ENCODE assay signal across 13 cellular contexts in genomic region chr10:119526606-119527592, GRCh38. TPM values are rescaled to one million over a fixed set of nuclear protein-coding genes. Genes with fewer than 3 reads are reported as not detected.
DNase-seq lines count a peak whose midpoint lies in the region; ATAC-seq and TF ChIP-seq lines count a peak whose summit lies in the region.
"Had no signal": no experiment of that assay in that cellular context is flagged by ENCODE, and none has a peak within 500 bp of the region (broad histone marks: within the 10 kb centered on the region; RNA-seq: fewer than 3 reads in every experiment).

No MANE protein-coding gene starts in this region.

- peak overlapping the region in 1 of 3 donors; percentile 34 for H3K4me3 Mint-ChIP-seq in T-cell
- H3K4me3 Mint-ChIP-seq: effector memory CD8-positive, alpha-beta T cell; IgD-negative memory B cell had no signal

- in situ Hi-C loops in G401 (cut with HindIII; ENCODE audit: low sequenced_read_pairs), result no loop called here

- TF ChIP-seq POLR2A in adrenal gland (IDR thresholded peaks at IDR 0.05) (no peak), stomach (IDR thresholded peaks at IDR 0.05) (no peak)

- TF ChIP-seq CTCF in AG04450 (IDR thresholded peaks at IDR 0.05; ENCODE audit: low read depth, low read length) (peak; percentile 17; the same call in 1 of the 2 replicates), fibroblast of villous mesenchyme (IDR thresholded peaks at IDR 0.05; ENCODE audit: insufficient read depth, low read depth, low read length) (peak; percentile 12), adrenal gland (IDR thresholded peaks at IDR 0.05) (peak in 1 of 6 experiments; percentile 9), stomach (IDR thresholded peaks at IDR 0.05) (peak in 1 of 7 experiments; percentile 12)

- DNase-seq in AG04450 (ENCODE audit: low read depth, low spot score), result no peak
- peak; percentile 30 for DNase-seq in G401 (ENCODE audit: low spot score)
- DNase-seq in T-cell, result peak in 1 of 34 experiments; percentile 39
- DNase-seq in fibroblast of villous mesenchyme (ENCODE audit: low read depth), result no peak
- DNase-seq in adrenal gland, result no peak
- no peak for DNase-seq in islet precursor cell
- no peak for DNase-seq in stomach
- no peak for DNase-seq in AML-193 (lab: John Stamatoyannopoulos, UW)
- DNase-seq: DMS79 treated with DMSO at 0.1 percent for 48 hours; effector memory CD8-positive, alpha-beta T cell; NCI-H2107; right cardiac atrium had no signal

- H3K36me3 Mint-ChIP-seq in T-cell, result peaks cover 46% of the 10 kb centered on the region

- CTCF ChIA-PET in AG04450 (lab: Charles Lee) (interaction anchor here (1.1 to 2.9 kb wide), 2 partner anchors 16 to 328 kb away, joined by 7 to 17 read pairs; partner anchors contain the start of gene RGS10), T-cell (lab: Charles Lee) (interaction anchor here (1.0 to 1.2 kb wide), 2 partner anchors 14 to 17 kb away, joined by 3 read pairs; no protein-coding TSS in a partner anchor)

- H3K27me3 Mint-ChIP-seq in T-cell, result no peaks in the 10 kb centered on the region
- H3K27me3 Mint-ChIP-seq: effector memory CD8-positive, alpha-beta T cell; IgD-negative memory B cell had no signal

- peak in 1 of 4 experiments; percentile 75 for ATAC-seq in T-cell (replicated peaks in 1 of 4)
- ATAC-seq: effector memory CD8-positive, alpha-beta T cell; right cardiac atrium had no signal

- peaks cover 56 to 64% (median 58%) of the 10 kb centered on the region in 3 donors for H3K4me1 Mint-ChIP-seq in T-cell
- H3K4me1 Mint-ChIP-seq: IgD-negative memory B cell had no signal

- peak overlapping the region; percentile 66 for H3K27ac ChIP-seq in AG04450 (ENCODE audit: low read depth, low read length)
- no peak overlapping the region for H3K27ac ChIP-seq in adrenal gland
- no peak overlapping the region for H3K27ac ChIP-seq in stomach

- H3K9me3 ChIP-seq in AG04450 (ENCODE audit: control insufficient read depth, insufficient read depth, low read length) (no peaks in the 10 kb centered on the region), adrenal gland (replicated peaks in 1 of 3) (no peaks in the 10 kb centered on the region), stomach (no peaks in the 10 kb centered on the region)

- 54 to 64% (median 61%) methylated on average over 17 to 18 of the region's 18 CpGs for WGBS in adrenal gland, 4 donors
- 72 to 78% (median 76%) methylated on average over 17 to 18 of the region's 18 CpGs for WGBS in stomach, 5 donors

- TF ChIP-seq EP300 in stomach (IDR thresholded peaks at IDR 0.05), result no peak

- peak overlapping the region; percentile 63 to 76 for H3K27ac Mint-ChIP-seq in T-cell

- H3K27me3 ChIP-seq in AG04450 (ENCODE audit: control insufficient read depth, insufficient read depth, low read length) (no peaks in the 10 kb centered on the region), adrenal gland (no peaks in the 10 kb centered on the region), stomach (no peaks in the 10 kb centered on the region)

- H3K9me3 Mint-ChIP-seq in T-cell, result no peaks in the 10 kb centered on the region
- H3K9me3 Mint-ChIP-seq: effector memory CD8-positive, alpha-beta T cell; IgD-negative memory B cell had no signal

- POLR2A ChIA-PET in AG04450 (lab: Yijun Ruan, JAX) (interaction anchor here (0.9 to 1.6 kb wide), 2 partner anchors 14 to 16 kb away, joined by 3 to 8 read pairs; partner anchors contain the start of gene RGS10), T-cell (lab: Charles Lee) (interaction anchor here (0.6 to 1.5 kb wide), 4 partner anchors 9 to 150 kb away, joined by 3 to 6 read pairs (median 4); no protein-coding TSS in a partner anchor)

- no peak overlapping the region for H3K4me3 ChIP-seq in AG04450 (ENCODE audit: low read depth, low read length)
- H3K4me3 ChIP-seq in fibroblast of villous mesenchyme (ENCODE audit: low read depth, low read length), result no peak overlapping the region
- H3K4me3 ChIP-seq in adrenal gland, result no peak overlapping the region
- no peak overlapping the region for H3K4me3 ChIP-seq in stomach

- H3K36me3 ChIP-seq in adrenal gland (replicated peaks in 1 of 2), result no peaks in the 10 kb centered on the region
- H3K36me3 ChIP-seq in stomach, result peaks cover 0 to 35% (median 28%) of the 10 kb centered on the region in 4 donors

- intact Hi-C loops in adrenal gland (cut with DNase I) (no loop called here), stomach (cut with DNase I; ENCODE audit: low total_unique reads) (no loop called here)

- H3K4me1 ChIP-seq in adrenal gland (replicated peaks in 1 of 2) (no peaks in the 10 kb centered on the region), stomach (peaks cover 4 to 47% (median 18%) of the 10 kb centered on the region in 4 donors)

RNA-seq across cellular contexts. Expression of gene RGS10, which starts 15.6 kb away (rescaled TPM):
- polyA plus RNA-seq in AG04450 (2011; rRNA removed), result 174 and 219 TPM in 2 replicates
- polyA minus RNA-seq in AG04450 (2011; rRNA and poly(A)+ RNA removed), result 49.0 and 52.5 TPM in 2 replicates
- 67.1 and 80.5 TPM in 2 replicates for total RNA-seq in G401 (2014; rRNA removed; shearing (Covaris generic))
- 100 to 1,000 TPM in 4 of 5 donors, 10 to 100 TPM in 1; 77.1 to 163 (median 155) TPM for total RNA-seq in T-cell
- 35.4 and 50.9 TPM in 2 replicates for total RNA-seq in fibroblast of villous mesenchyme
- 10 to 100 TPM in 7 of 8 donors, 1 to 10 TPM in 1; 9.7 to 28.1 (median 15.7) TPM for total RNA-seq in adrenal gland
- polyA plus RNA-seq in adrenal gland, result 10 to 100 TPM; 12.4 to 26.0 (median 19.8) TPM
- total RNA-seq in stomach, result 100 to 1,000 TPM in 1 of 5 donors, 10 to 100 TPM in 3, not detected in 1; 12.3 to 177 (median 29.1) TPM
- polyA plus RNA-seq in stomach, result 100 to 1,000 TPM in 1 of 3 donors, 10 to 100 TPM in 2; 47.7 to 128 (median 60.8) TPM
